8 cellular contexts compared by ENCODE assay signal in genomic region chr4:139085141-139085540, GRCh38.
DNase-seq lines count a peak whose midpoint lies in the region; ATAC-seq and TF ChIP-seq lines count a peak whose summit lies in the region.

No MANE protein-coding gene starts in this region.

- CTCF ChIA-PET in mammary epithelial cell (lab: Charles Lee; ENCODE audit: low non-redundant PET) = no interaction called here

- intact Hi-C loops in mammary epithelial cell (cut with micrococcal nuclease) (loop anchor here (2.0 to 10.0 kb wide), 2 partner anchors 130 to 216 kb away; partner anchors contain the start of gene NAA15), head of caudate nucleus (cut with DNase I) (loop anchor here (10.0 kb wide), 1 partner anchor 470 kb away; the partner anchor contains the start of gene SETD7)

- dilution Hi-C loops in mammary epithelial cell (cut with HindIII; ENCODE audit: low sequenced_read_pairs) = no loop called here

- H3K9ac ChIP-seq in mammary epithelial cell (ENCODE audit: insufficient read depth, low read length) (peak overlapping the region; percentile 73), mucosa of stomach (ENCODE audit: low read length) (peak overlapping the region; percentile 97)

- no peaks in the 10 kb centered on the region for H3K9me3 ChIP-seq in mammary epithelial cell (replicated peaks; ENCODE audit: insufficient read depth, low read length)
- no peaks in the 10 kb centered on the region for H3K9me3 ChIP-seq in mucosa of stomach (ENCODE audit: control insufficient read depth, low read length)

- no peaks in the 10 kb centered on the region for H4K20me1 ChIP-seq in mammary epithelial cell (ENCODE audit: insufficient read depth, low read length)

- ATAC-seq in HG02678 (IDR thresholded peaks at IDR 0.05; ENCODE audit: unreplicated experiment) (no peak), GM18909 (IDR thresholded peaks at IDR 0.05; ENCODE audit: poor library complexity, unreplicated experiment) (no peak)

- whole genome bisulfite sequencing in mammary epithelial cell (ENCODE audit: low coverage, missing lambda C conversion rate) = 19% methylated on average over 5 of the region's 5 CpGs

- TF ChIP-seq CTCF in LNCAP (IDR thresholded peaks at IDR 0.05) (peak; percentile 54), mammary epithelial cell (conservative IDR thresholded peaks at IDR 0.05 in 1 of 2, IDR thresholded peaks at IDR 0.05 in 1 of 2; ENCODE audit: extremely low read depth in 1 of 2, insufficient read depth in 1 of 2, low read depth in 1 of 2, low read length in 2 of 2) (peak; percentile 23 to 30)

- no peaks in the 10 kb centered on the region for H3K36me3 ChIP-seq in mammary epithelial cell (ENCODE audit: insufficient read depth, low read length)
- H3K36me3 ChIP-seq in mucosa of stomach (ENCODE audit: control insufficient read depth, insufficient read depth, low read length) = peaks cover 3% of the 10 kb centered on the region

- peak overlapping the region; percentile 99 for H3K4me2 ChIP-seq in mammary epithelial cell (ENCODE audit: insufficient read depth, low read depth, low read length)

- in situ Hi-C loops in mammary epithelial cell (cut with MboI; ENCODE audit: low sequenced_read_pairs in 2 of 2) = loop anchor here in 1 of 2 donors (10.0 kb wide), 1 partner anchor 210 kb away; no protein-coding TSS in a partner anchor

- H3K79me2 ChIP-seq in mammary epithelial cell (ENCODE audit: insufficient read depth, low read length) = peaks cover 37% of the 10 kb centered on the region

- H3K4me3 ChIP-seq in mammary epithelial cell (replicated peaks in 1 of 3; ENCODE audit: insufficient read depth in 1 of 3, low read depth in 2 of 3, low read length in 3 of 3) = peak overlapping the region in 2 of 3 experiments; percentile 74 to 79
- H3K4me3 ChIP-seq in mucosa of stomach (ENCODE audit: low read length) = no peak overlapping the region

- DNase-seq in DMS53 (lab: John Stamatoyannopoulos, UW) (peak; percentile 12), mammary epithelial cell (peak; percentile 6), HuH-7.5 (ENCODE audit: low spot score) (no peak), head of caudate nucleus (no peak)

- BruUV-seq in mammary epithelial cell (replicated peaks; lab: Mats Ljungman, UMichigan) = no TSS peak

- peak overlapping the region; percentile 65 for H3K27ac ChIP-seq in mammary epithelial cell (ENCODE audit: insufficient read depth, low read depth, low read length)

- no peaks in the 10 kb centered on the region for H3K27me3 ChIP-seq in mammary epithelial cell (ENCODE audit: insufficient read depth, low read length)
- H3K27me3 ChIP-seq in mucosa of stomach (ENCODE audit: control insufficient read depth, insufficient read depth, low read length) = no peaks in the 10 kb centered on the region

- H2AFZ ChIP-seq in mammary epithelial cell (ENCODE audit: low read depth, low read length) = no peak overlapping the region

- H3K4me1 ChIP-seq in mammary epithelial cell (ENCODE audit: insufficient read depth, low read length) (no peaks in the 10 kb centered on the region), mucosa of stomach (ENCODE audit: control insufficient read depth, insufficient read depth, low read length) (no peaks in the 10 kb centered on the region)

Comparison
In these comparisons a context has a peak if more than half of its experiments do, and no peak if none do; other contexts are left out.
1. DNase-seq: peak in DMS53 (single experiment) and mammary epithelial cell (single experiment); none in HuH-7.5 (single experiment) and head of caudate nucleus (0 of 42).